8 cellular contexts compared by ENCODE assay signal in genomic region chr13:51793570-51794273, GRCh38. TPM values are rescaled to one million over a fixed set of nuclear protein-coding genes. Genes with fewer than 3 reads are reported as not detected.
DNase-seq lines count a peak whose midpoint lies in the region; ATAC-seq and TF ChIP-seq lines count a peak whose summit lies in the region.

No MANE protein-coding gene starts in this region.

- no peaks in the 10 kb centered on the region for H4K20me1 ChIP-seq in SK-N-SH (ENCODE audit: insufficient read depth)

- DNase-seq in stimulated activated naive CD4-positive, alpha-beta T cell treated with Interleukin-2 at 50 U/mL for 16 hours (lab: John Stamatoyannopoulos, UW): peak; percentile 45
- no peak for DNase-seq in stimulated activated naive CD4-positive, alpha-beta T cell (lab: John Stamatoyannopoulos, UW)
- no peak for DNase-seq in SK-N-SH
- no peak for DNase-seq in NCI-H1417 (lab: John Stamatoyannopoulos, UW)

- POLR2A ChIA-PET in SK-N-SH (lab: Yijun Ruan, JAX): no interaction called here

- H3F3A ChIP-seq in SK-N-SH (replicated peaks; ENCODE audit: insufficient read depth): peaks cover 8% of the 10 kb centered on the region

- no peaks in the 10 kb centered on the region for H3K79me2 ChIP-seq in SK-N-SH (ENCODE audit: insufficient read depth)

- no peak for TF ChIP-seq RAD21 in SK-N-SH (IDR thresholded peaks at IDR 0.05; ENCODE audit: low read length)

- WGBS in SK-N-SH (ENCODE audit: low lambda C conversion rate): 67% methylated on average over 6 of the region's 6 CpGs
- WGBS in esophagus, 2 donors: 60 to 62% methylated on average over 6 of the region's 6 CpGs

- ATAC-seq in HG03108 (IDR thresholded peaks at IDR 0.05; ENCODE audit: unreplicated experiment) (peak; percentile 63), GM18517 (IDR thresholded peaks at IDR 0.05; ENCODE audit: unreplicated experiment) (no peak)

- H3K36me3 ChIP-seq in SK-N-SH (replicated peaks in 1 of 2; ENCODE audit: control insufficient read depth in 1 of 2, insufficient read depth in 2 of 2, low read length in 1 of 2) (no peaks in the 10 kb centered on the region), esophagus (ENCODE audit: control insufficient read depth in 2 of 2, insufficient read depth in 2 of 2, low read length in 1 of 2) (no peaks in the 10 kb centered on the region)

- H3K9me3 ChIP-seq in SK-N-SH (no peaks in the 10 kb centered on the region), esophagus (ENCODE audit: control insufficient read depth in 2 of 2, insufficient read depth in 1 of 2, low read depth in 1 of 2, low read length in 1 of 2) (no peaks in the 10 kb centered on the region)

- peaks cover 5 to 21% of the 10 kb centered on the region in 2 experiments; a peak in 3 of 4 replicates for H3K4me1 ChIP-seq in SK-N-SH (ENCODE audit: control insufficient read depth in 1 of 2, insufficient read depth in 2 of 2, low read depth in 1 of 2, low read length in 1 of 2)
- H3K4me1 ChIP-seq in esophagus (ENCODE audit: control insufficient read depth in 2 of 2, insufficient read depth in 2 of 2, low read length in 1 of 2): peaks cover 0 to 8% of the 10 kb centered on the region in 2 donors

- no peak overlapping the region for H3K4me3 ChIP-seq in SK-N-SH (ENCODE audit: low read depth in 2 of 2, low read length in 1 of 2)
- no peak overlapping the region for H3K4me3 ChIP-seq in esophagus (ENCODE audit: low read depth in 1 of 2, low read length in 2 of 2)
- no peak overlapping the region for H3K4me3 ChIP-seq in skin epidermis

- H3K4me2 ChIP-seq in SK-N-SH: no peak overlapping the region

- TF ChIP-seq EP300 in SK-N-SH (IDR thresholded peaks at IDR 0.05; ENCODE audit: borderline replicate concordance in 1 of 2, low read depth in 1 of 2, low read length in 1 of 2): no peak

- no peaks in the 10 kb centered on the region for H3K9me2 ChIP-seq in SK-N-SH

- TF ChIP-seq CTCF in SK-N-SH (IDR thresholded peaks at IDR 0.05): no peak

- H3K27me3 ChIP-seq in SK-N-SH (ENCODE audit: insufficient read depth): no peaks in the 10 kb centered on the region
- H3K27me3 ChIP-seq in esophagus (ENCODE audit: control insufficient read depth in 1 of 2, insufficient read depth in 2 of 2, low read length in 2 of 2): no peaks in the 10 kb centered on the region

- peak overlapping the region; percentile 64; the same call in 1 of the 2 replicates for H2AFZ ChIP-seq in SK-N-SH (ENCODE audit: low read depth)

- CTCF ChIA-PET in SK-N-SH (lab: Yijun Ruan, JAX): interaction anchor here (0.8 to 1.0 kb wide), 2 partner anchors 8 to 9 kb away, joined by 3 read pairs; no protein-coding TSS in a partner anchor

- no peak overlapping the region for H3K9ac ChIP-seq in SK-N-SH

- H3K27ac ChIP-seq in SK-N-SH (ENCODE audit: low read depth in 2 of 2, low read length in 1 of 2) (peak overlapping the region; percentile 39 to 65; a peak in 3 of 4 replicates), esophagus (ENCODE audit: low read depth in 2 of 2, low read length in 1 of 2) (peak overlapping the region; percentile 31 to 77), skin epidermis (peak overlapping the region in 11 of 21 experiments; percentile 3 to 57 (median 31))

TF ChIP-seq in SK-N-SH, 30 proteins besides CTCF, POLR2A, EP300 and RAD21:
- peak; percentile 82 for TF ChIP-seq JUND (IDR thresholded peaks at IDR 0.05)
- no peak for TF ChIP-seq RXRA (IDR thresholded peaks at IDR 0.05; ENCODE audit: borderline replicate concordance, low read depth)
- no peak for TF ChIP-seq MXI1 (IDR thresholded peaks at IDR 0.05; ENCODE audit: low read depth, low read length)
- TF ChIP-seq YY1 (IDR thresholded peaks at IDR 0.05; ENCODE audit: low read depth): 0 out of 2 replicates have a peak, but pooled peaks have one; percentile 32
- no peak for TF ChIP-seq CHD2 (IDR thresholded peaks at IDR 0.05; ENCODE audit: low read length, partially characterized antibody)
- peak; percentile 31; the same call in 1 of the 2 replicates for TF ChIP-seq TCF12 (IDR thresholded peaks at IDR 0.05)
- peak; percentile 94 for TF ChIP-seq FOSL2 (IDR thresholded peaks at IDR 0.05; ENCODE audit: borderline replicate concordance, low read depth)
- no peak for TF ChIP-seq RCOR1 (IDR thresholded peaks at IDR 0.05; ENCODE audit: low read length)
- TF ChIP-seq FOXJ3 (CRISPR knock-in tag; IDR thresholded peaks at IDR 0.05): no peak
- TF ChIP-seq MAX (IDR thresholded peaks at IDR 0.05; ENCODE audit: low read depth): peak; percentile 45; the same call in 1 of the 2 replicates
- no peak for TF ChIP-seq REST (IDR thresholded peaks at IDR 0.05; ENCODE audit: low read depth, low read length)
- no peak for TF ChIP-seq USF1 (IDR thresholded peaks at IDR 0.05; ENCODE audit: borderline replicate concordance, low read depth)
- no peak for TF ChIP-seq SIN3A (IDR thresholded peaks at IDR 0.05; ENCODE audit: borderline replicate concordance, low read depth, low read length)
- no peak for TF ChIP-seq GATA2 (CRISPR knock-in tag; IDR thresholded peaks at IDR 0.05)
- no peak for TF ChIP-seq TEAD4 (IDR thresholded peaks at IDR 0.05; ENCODE audit: borderline replicate concordance, insufficient read depth)

RNA-seq across cellular contexts. Expression of gene DHRS12, which starts 10.2 kb away (rescaled TPM):
- polyA plus RNA-seq in SK-N-SH (2012; rRNA removed): 8.2 and 9.6 TPM in 2 replicates
- 7.9 and 8.7 TPM in 2 replicates for polyA plus RNA-seq in SK-N-SH (2012; cell fraction: cytosol; rRNA removed)
- polyA plus RNA-seq in SK-N-SH (2012; cell fraction: nucleus; rRNA removed): 16.4 and 17.1 TPM in 2 replicates
- polyA plus RNA-seq in esophagus: 10 to 100 TPM in 1 of 2 donors, 1 to 10 TPM in 1; 9.5 to 11.7 TPM

RNA-seq across cellular contexts. Expression of gene TMEM272, which starts 51.3 kb away (rescaled TPM):
- not detected in 2 replicates for polyA plus RNA-seq in SK-N-SH (2012; rRNA removed)
- under 0.01 TPM in 1 of 2 replicates, not detected in the other for polyA plus RNA-seq in SK-N-SH (2012; cell fraction: cytosol; rRNA removed)
- 0.02 TPM in 2 replicates for polyA plus RNA-seq in SK-N-SH (2012; cell fraction: nucleus; rRNA removed)
- polyA plus RNA-seq in esophagus: not detected
